ENCODE assay signal across 8 cellular contexts in the genomic region with DNA sequence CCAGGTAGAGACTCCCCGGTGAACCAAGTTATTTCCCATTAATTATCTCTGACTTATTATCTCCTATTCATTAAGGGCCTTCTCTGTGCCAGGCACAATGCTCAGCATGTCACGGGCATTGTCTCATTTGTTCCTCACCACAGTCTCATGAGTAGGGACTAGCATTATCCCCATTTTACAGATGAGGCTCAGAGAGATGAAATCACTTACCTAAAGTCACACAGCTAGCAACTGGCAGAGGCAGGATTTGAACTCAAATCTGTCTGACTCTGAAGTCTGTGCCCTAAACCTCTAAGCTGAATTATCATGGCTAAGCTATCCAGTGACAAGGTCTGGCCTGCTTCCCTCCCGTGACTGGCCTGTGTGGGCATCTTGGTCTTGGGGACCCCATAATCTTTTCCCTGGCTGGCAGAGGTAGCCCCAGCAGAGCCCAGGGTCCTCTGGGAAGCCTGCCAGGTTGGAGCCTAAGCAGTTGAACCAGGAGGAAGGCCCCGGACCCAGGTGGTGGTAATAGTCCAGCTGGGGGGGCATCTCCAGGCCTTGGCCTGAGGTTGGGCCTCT. TPM values are rescaled to one million over a fixed set of nuclear protein-coding genes. Genes with fewer than 3 reads are reported as not detected.
DNase-seq lines count a peak whose midpoint lies in the region; ATAC-seq and TF ChIP-seq lines count a peak whose summit lies in the region.

No MANE protein-coding gene starts in this region.

- CTCF ChIA-PET in SK-N-SH (lab: Yijun Ruan, JAX): interaction anchor here (0.9 to 4.8 kb wide), 12 partner anchors 9 to 148 kb away, joined by 3 to 49 read pairs (median 5); a partner anchor contains a TSS

- peak overlapping the region; percentile 98 for H3K4me2 ChIP-seq in SK-N-SH

- H2AFZ ChIP-seq in SK-N-SH (ENCODE audit: low read depth): no peak overlapping the region

- ATAC-seq in GM18870 (IDR thresholded peaks at IDR 0.05; ENCODE audit: unreplicated experiment): no peak

- H3K4me1 ChIP-seq in SK-N-SH (ENCODE audit: control insufficient read depth in 1 of 2, insufficient read depth in 2 of 2, low read depth in 1 of 2, low read length in 1 of 2): peaks cover 31 to 44% of the 10 kb centered on the region in 2 experiments
- peaks cover 79 to 85% (median 82%) of the 10 kb centered on the region in 4 donors for H3K4me1 ChIP-seq in esophagus muscularis mucosa
- H3K4me1 ChIP-seq in rectal smooth muscle tissue (ENCODE audit: control insufficient read depth, insufficient read depth, low read length): peaks cover 39% of the 10 kb centered on the region

- intact Hi-C loops in esophagus muscularis mucosa (cut with DNase I) (no loop called here), posterior vena cava (cut with DNase I) (loop anchor here in 1 of 2 donors (5.0 kb wide), 1 partner anchor 127 kb away; no protein-coding TSS in a partner anchor)

- H3K36me3 ChIP-seq in GM06990 (ENCODE audit: control insufficient read depth, insufficient read depth, low read length) (no peaks in the 10 kb centered on the region; the same call in none of the 2 replicates), SK-N-SH (replicated peaks in 1 of 2; ENCODE audit: control insufficient read depth in 1 of 2, insufficient read depth in 2 of 2, low read length in 1 of 2) (peaks cover 8 to 24% of the 10 kb centered on the region in 2 experiments), esophagus muscularis mucosa (peaks cover 0 to 25% (median 0%) of the 10 kb centered on the region in 4 donors), rectal smooth muscle tissue (ENCODE audit: control insufficient read depth, insufficient read depth, low read length) (no peaks in the 10 kb centered on the region)

- H3K9ac ChIP-seq in SK-N-SH (peak overlapping the region; percentile 80), rectal smooth muscle tissue (ENCODE audit: low read length) (no peak overlapping the region)

- H3K79me2 ChIP-seq in SK-N-SH (ENCODE audit: insufficient read depth): peaks cover 98% of the 10 kb centered on the region

- no peak for DNase-seq in GM06990 (ENCODE audit: extremely low read depth, insufficient read length)
- DNase-seq in SK-N-SH: no peak
- no peak for DNase-seq in esophagus muscularis mucosa (ENCODE audit: extremely low spot score)
- no peak for DNase-seq in posterior vena cava (ENCODE audit: low spot score)
- DNase-seq in NCI-H1105 treated with DMSO at 0.1 percent for 48 hours (lab: John Stamatoyannopoulos, UW): no peak
- DNase-seq in germinal center (ENCODE audit: low spot score): no peak

- 72% methylated on average over 3 of the region's 4 CpGs for WGBS in SK-N-SH (ENCODE audit: low lambda C conversion rate)
- WGBS in esophagus muscularis mucosa: 32% methylated on average over 4 of the region's 4 CpGs

- peaks cover 10% of the 10 kb centered on the region for H3F3A ChIP-seq in SK-N-SH (replicated peaks; ENCODE audit: insufficient read depth)

- peak overlapping the region; percentile 62 for H3K4me3 ChIP-seq in GM06990 (replicated peaks; ENCODE audit: low read depth, low read length)
- H3K4me3 ChIP-seq in SK-N-SH (ENCODE audit: low read depth in 2 of 2, low read length in 1 of 2): peak overlapping the region; percentile 47 to 72
- H3K4me3 ChIP-seq in esophagus muscularis mucosa: peak overlapping the region; percentile 45 to 97 (median 54)
- peak overlapping the region; percentile 57 for H3K4me3 ChIP-seq in rectal smooth muscle tissue (ENCODE audit: low read length)

- H3K9me3 ChIP-seq in SK-N-SH: no peaks in the 10 kb centered on the region
- no peaks in the 10 kb centered on the region for H3K9me3 ChIP-seq in esophagus muscularis mucosa

- no peak for TF ChIP-seq POLR2A in esophagus muscularis mucosa (IDR thresholded peaks at IDR 0.05; ENCODE audit: low read depth)

- TF ChIP-seq CTCF in GM06990 (IDR thresholded peaks at IDR 0.05; ENCODE audit: insufficient read depth, low read length, poor library complexity, severe bottlenecking) (no peak), SK-N-SH (IDR thresholded peaks at IDR 0.05) (no peak), esophagus muscularis mucosa (IDR thresholded peaks at IDR 0.05) (no peak)

- H3K9me2 ChIP-seq in SK-N-SH: no peaks in the 10 kb centered on the region

- H3K27me3 ChIP-seq in GM06990 (replicated peaks; ENCODE audit: control insufficient read depth, insufficient read depth, low read length): no peaks in the 10 kb centered on the region
- H3K27me3 ChIP-seq in SK-N-SH (ENCODE audit: insufficient read depth): no peaks in the 10 kb centered on the region
- no peaks in the 10 kb centered on the region for H3K27me3 ChIP-seq in esophagus muscularis mucosa
- H3K27me3 ChIP-seq in rectal smooth muscle tissue (ENCODE audit: control insufficient read depth, insufficient read depth, low read length): no peaks in the 10 kb centered on the region

- TF ChIP-seq EP300 in SK-N-SH (IDR thresholded peaks at IDR 0.05; ENCODE audit: borderline replicate concordance in 1 of 2, low read depth in 1 of 2, low read length in 1 of 2): no peak
- no peak for TF ChIP-seq EP300 in esophagus muscularis mucosa (IDR thresholded peaks at IDR 0.05)

- peak overlapping the region; percentile 81 to 83 for H3K27ac ChIP-seq in SK-N-SH (ENCODE audit: low read depth in 2 of 2, low read length in 1 of 2)
- peak overlapping the region; percentile 97 to 99 (median 98) for H3K27ac ChIP-seq in esophagus muscularis mucosa (replicated peaks in 1 of 4)
- H3K27ac ChIP-seq in rectal smooth muscle tissue (ENCODE audit: low read depth, low read length): peak overlapping the region; percentile 82

- peaks cover 85% of the 10 kb centered on the region for H4K20me1 ChIP-seq in SK-N-SH (ENCODE audit: insufficient read depth)

- POLR2A ChIA-PET in SK-N-SH (lab: Yijun Ruan, JAX): interaction anchor here (0.9 to 2.3 kb wide), 6 partner anchors 9 to 25 kb away, joined by 3 to 7 read pairs (median 5); a partner anchor contains a TSS

- TF ChIP-seq RAD21 in SK-N-SH (IDR thresholded peaks at IDR 0.05; ENCODE audit: low read length): no peak

TF ChIP-seq in SK-N-SH, 30 proteins besides CTCF, POLR2A, EP300 and RAD21:
- TF ChIP-seq RFX5 (IDR thresholded peaks at IDR 0.05; ENCODE audit: low read length): no peak
- TF ChIP-seq CHD2 (IDR thresholded peaks at IDR 0.05; ENCODE audit: low read length, partially characterized antibody): no peak
- no peak for TF ChIP-seq SIN3A (IDR thresholded peaks at IDR 0.05; ENCODE audit: borderline replicate concordance, low read depth, low read length)
- no peak for TF ChIP-seq ELF1 (IDR thresholded peaks at IDR 0.05)
- TF ChIP-seq FOXJ3 (CRISPR knock-in tag; IDR thresholded peaks at IDR 0.05): no peak
- no peak for TF ChIP-seq NRF1 (IDR thresholded peaks at IDR 0.05; ENCODE audit: low read depth, low read length)
- TF ChIP-seq FOSL2 (IDR thresholded peaks at IDR 0.05; ENCODE audit: borderline replicate concordance, low read depth): no peak
- TF ChIP-seq YY1 (IDR thresholded peaks at IDR 0.05; ENCODE audit: low read depth): no peak
- no peak for TF ChIP-seq JUND (IDR thresholded peaks at IDR 0.05)
- TF ChIP-seq, protein P1, sequence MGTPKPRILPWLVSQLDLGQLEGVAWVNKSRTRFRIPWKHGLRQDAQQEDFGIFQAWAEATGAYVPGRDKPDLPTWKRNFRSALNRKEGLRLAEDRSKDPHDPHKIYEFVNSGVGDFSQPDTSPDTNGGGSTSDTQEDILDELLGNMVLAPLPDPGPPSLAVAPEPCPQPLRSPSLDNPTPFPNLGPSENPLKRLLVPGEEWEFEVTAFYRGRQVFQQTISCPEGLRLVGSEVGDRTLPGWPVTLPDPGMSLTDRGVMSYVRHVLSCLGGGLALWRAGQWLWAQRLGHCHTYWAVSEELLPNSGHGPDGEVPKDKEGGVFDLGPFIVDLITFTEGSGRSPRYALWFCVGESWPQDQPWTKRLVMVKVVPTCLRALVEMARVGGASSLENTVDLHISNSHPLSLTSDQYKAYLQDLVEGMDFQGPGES (IDR thresholded peaks at IDR 0.05; ENCODE audit: low read depth, low read length): no peak
- TF ChIP-seq, protein P2, sequence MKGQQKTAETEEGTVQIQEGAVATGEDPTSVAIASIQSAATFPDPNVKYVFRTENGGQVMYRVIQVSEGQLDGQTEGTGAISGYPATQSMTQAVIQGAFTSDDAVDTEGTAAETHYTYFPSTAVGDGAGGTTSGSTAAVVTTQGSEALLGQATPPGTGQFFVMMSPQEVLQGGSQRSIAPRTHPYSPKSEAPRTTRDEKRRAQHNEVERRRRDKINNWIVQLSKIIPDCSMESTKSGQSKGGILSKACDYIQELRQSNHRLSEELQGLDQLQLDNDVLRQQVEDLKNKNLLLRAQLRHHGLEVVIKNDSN (IDR thresholded peaks at IDR 0.05; ENCODE audit: borderline replicate concordance, low read depth): no peak
- no peak for TF ChIP-seq FOXM1 (IDR thresholded peaks at IDR 0.05; ENCODE audit: low read depth)

RNA-seq across cellular contexts. Expression of a gene that starts 4.5 kb away (rescaled TPM):
- 40.6 and 69.9 TPM in 2 replicates for polyA plus RNA-seq in SK-N-SH (2012; rRNA removed)
- polyA plus RNA-seq in SK-N-SH (2012; cell fraction: cytosol; rRNA removed): 78.2 and 85.1 TPM in 2 replicates
- 137 and 148 TPM in 2 replicates for polyA plus RNA-seq in SK-N-SH (2012; cell fraction: nucleus; rRNA removed)
- total RNA-seq in esophagus muscularis mucosa: 100 to 1,000 TPM; 162 to 263 (median 225) TPM
- 100 to 1,000 TPM; 130 to 167 TPM for total RNA-seq in posterior vena cava

RNA-seq across cellular contexts. Expression of a gene that starts 11.2 kb away (rescaled TPM):
- 149 and 169 TPM in 2 replicates for polyA plus RNA-seq in SK-N-SH (2012; rRNA removed)
- polyA plus RNA-seq in SK-N-SH (2012; cell fraction: cytosol; rRNA removed): 172 and 173 TPM in 2 replicates
- 83.1 and 92.3 TPM in 2 replicates for polyA plus RNA-seq in SK-N-SH (2012; cell fraction: nucleus; rRNA removed)
- total RNA-seq in esophagus muscularis mucosa (100 to 1,000 TPM in 3 of 4 donors, 10 to 100 TPM in 1; 97.9 to 164 (median 122) TPM), posterior vena cava (10 to 100 TPM; 51.4 to 54.7 TPM)

RNA-seq across cellular contexts. Expression of a gene that starts 35.4 kb away (rescaled TPM):
- polyA plus RNA-seq in SK-N-SH (2012; rRNA removed): 2.6 and 3.1 TPM in 2 replicates
- polyA plus RNA-seq in SK-N-SH (2012; cell fraction: cytosol; rRNA removed): 1.6 and 2.6 TPM in 2 replicates
- 2.3 and 2.6 TPM in 2 replicates for polyA plus RNA-seq in SK-N-SH (2012; cell fraction: nucleus; rRNA removed)
- total RNA-seq in esophagus muscularis mucosa: 10 to 100 TPM; 20.7 to 57.4 (median 34.7) TPM
- 10 to 100 TPM; 33.2 to 35.9 TPM for total RNA-seq in posterior vena cava
